Comparison of ENCODE assay signal across 34 cellular contexts in genomic region chr2:241937297-241937696, GRCh38.
"Had no signal": no experiment of that assay in that cellular context is flagged by ENCODE, and none has a peak within 500 bp of the region (broad histone marks: within the 10 kb centered on the region; RNA-seq: fewer than 3 reads in every experiment).

No MANE protein-coding gene starts in this region.

- H3K4me2 ChIP-seq: KMS-11, SK-N-SH had no signal

- H3K4me3 ChIP-seq: adrenal gland, Peyer's patch, SJSA1 had no signal

- H3K27ac ChIP-seq: adrenal gland, KMS-11, Peyer's patch, SJSA1, VCaP had no signal

- H3K36me3 ChIP-seq: adrenal gland, Peyer's patch, SJSA1 had no signal

- FAIRE-seq: bronchial epithelial cell had no signal

- H3K4me1 ChIP-seq: adrenal gland, Peyer's patch had no signal

- H3K9me3 ChIP-seq: adrenal gland, Peyer's patch, SK-N-SH had no signal

- H3K27me3 ChIP-seq: adrenal gland, Peyer's patch, SJSA1 had no signal

- DNase-seq: activated B cell treated with CpG ODN at 0.5 μM for 24 hours; activated CD4-positive, alpha-beta memory T cell treated with anti-CD3 and anti-CD28 coated beads for 36 hours; activated CD4-positive, alpha-beta T cell treated with anti-CD3 and anti-CD28 coated beads for 4 hours; activated CD4-positive, alpha-beta T cell treated with anti-CD3 and anti-CD28 coated beads, Interleukin-2, amount 50 U/mL, for 1 hour; activated gamma-delta T cell treated with Interleukin-2 at 50 U/mL for 16 hours; activated naive CD4-positive, alpha-beta T cell treated with anti-CD3 and anti-CD28 coated beads for 36 hours; activated T-cell treated with anti-CD3 and anti-CD28 coated beads, Interleukin-2, amount 50 U/mL, for 4 hours; anterior cingulate cortex; caudate nucleus; cerebellar nuclear complex; NCI-H1092 treated with DMSO at 0.1 percent for 48 hours; NCI-H1417; NCI-H146; NCI-H187; NCI-H2029 treated with DMSO at 0.1 percent for 48 hours; NCI-H2107; NCI-H2171; NCI-H510A; NCI-H526; NCI-H748 treated with DMSO at 0.1 percent for 48 hours; NK-92 treated with Interleukin-12 subunit alpha and Interleukin-12 subunit beta, amount 100 ng/mL, for 24 hours; PC-3; RPMI8226; SHP77 treated with DMSO at 0.1 percent for 48 hours; SK-N-SH; T-helper 2 cell; T-helper 9 cell had no signal

- H3K9ac ChIP-seq: KMS-11, SK-N-SH had no signal

- ATAC-seq: activated naive CD4-positive, alpha-beta T cell treated with anti-CD3 and anti-CD28 coated beads, Interleukin-2, amount 50 U/mL, for 72 hours; activated T-cell treated with anti-CD3 and anti-CD28 coated beads, Interleukin-2, amount 50 U/mL, for 4 hours; PC-3 had no signal
